23 cellular contexts compared by ENCODE assay signal in genomic region chr10:88280518-88280917, GRCh38.
"Had no signal": no experiment of that assay in that cellular context is flagged by ENCODE, and none has a peak within 500 bp of the region (broad histone marks: within the 10 kb centered on the region; RNA-seq: fewer than 3 reads in every experiment).

No MANE protein-coding gene starts in this region.

- ATAC-seq: activated CD8-positive, alpha-beta memory T cell treated with anti-CD3 and anti-CD28 coated beads, Interleukin-2, amount 10 ng/mL, durations not matched to agents 7 days and 5 days; T-helper 17 cell had no signal

- H3K4me3 ChIP-seq: MG63, Peyer's patch had no signal

- DNase-seq: activated B cell treated with CpG ODN at 0.5 μM for 24 hours; activated CD4-positive, alpha-beta T cell treated with anti-CD3 and anti-CD28 coated beads for 1 hour; activated CD4-positive, alpha-beta T cell treated with anti-CD3 and anti-CD28 coated beads, Interleukin-2, amount 10 ng/mL, durations not matched to agents 24 days and 14 days; activated CD4-positive, alpha-beta T cell treated with anti-CD3 and anti-CD28 coated beads, Interleukin-2, amount 50 U/mL, for 48 hours; activated CD8-positive, alpha-beta memory T cell treated with anti-CD3 and anti-CD28 coated beads, Interleukin-2, amount 10 ng/mL, durations not matched to agents 7 days and 5 days; activated effector memory CD4-positive, alpha-beta T cell treated with Interleukin-2 at 50 U/mL for 16 hours; activated naive CD4-positive, alpha-beta T cell; activated T-cell treated with anti-CD3 and anti-CD28 coated beads, Interleukin-2, amount 50 U/mL, for 24 hours; amniotic stem cell; cortex of kidney; MG63; MV-4-11; NCI-H1105; NCI-H1694 treated with DMSO at 0.1 percent for 48 hours; NCI-H2029 treated with DMSO at 0.1 percent for 48 hours; NCI-H446; NCI-H774; NK-92 treated with Interleukin-12 subunit alpha and Interleukin-12 subunit beta, amount 100 ng/mL, for 24 hours; Peyer's patch; SHP77; T-helper 17 cell; T-helper 9 cell had no signal

- H3K27ac ChIP-seq: Peyer's patch, RWPE1 had no signal

- H3K36me3 ChIP-seq: MG63, Peyer's patch had no signal

- H3K9me3 ChIP-seq: MG63, Peyer's patch had no signal

- H3K27me3 ChIP-seq: MG63, Peyer's patch had no signal
